In genomic region chr1:95339377-95339776, GRCh38 we compare ENCODE assay signal across 1 cellular context.
TF ChIP-seq lines count a peak whose summit lies in the region.

No MANE protein-coding gene starts in this region.

TF ChIP-seq in GM23338, 12 proteins besides CTCF, POLR2A, EP300 and RAD21:
- no peak for TF ChIP-seq CREB1 (CRISPR knock-in tag; IDR thresholded peaks at IDR 0.05; ENCODE audit: low read depth)
- TF ChIP-seq, protein P1, sequence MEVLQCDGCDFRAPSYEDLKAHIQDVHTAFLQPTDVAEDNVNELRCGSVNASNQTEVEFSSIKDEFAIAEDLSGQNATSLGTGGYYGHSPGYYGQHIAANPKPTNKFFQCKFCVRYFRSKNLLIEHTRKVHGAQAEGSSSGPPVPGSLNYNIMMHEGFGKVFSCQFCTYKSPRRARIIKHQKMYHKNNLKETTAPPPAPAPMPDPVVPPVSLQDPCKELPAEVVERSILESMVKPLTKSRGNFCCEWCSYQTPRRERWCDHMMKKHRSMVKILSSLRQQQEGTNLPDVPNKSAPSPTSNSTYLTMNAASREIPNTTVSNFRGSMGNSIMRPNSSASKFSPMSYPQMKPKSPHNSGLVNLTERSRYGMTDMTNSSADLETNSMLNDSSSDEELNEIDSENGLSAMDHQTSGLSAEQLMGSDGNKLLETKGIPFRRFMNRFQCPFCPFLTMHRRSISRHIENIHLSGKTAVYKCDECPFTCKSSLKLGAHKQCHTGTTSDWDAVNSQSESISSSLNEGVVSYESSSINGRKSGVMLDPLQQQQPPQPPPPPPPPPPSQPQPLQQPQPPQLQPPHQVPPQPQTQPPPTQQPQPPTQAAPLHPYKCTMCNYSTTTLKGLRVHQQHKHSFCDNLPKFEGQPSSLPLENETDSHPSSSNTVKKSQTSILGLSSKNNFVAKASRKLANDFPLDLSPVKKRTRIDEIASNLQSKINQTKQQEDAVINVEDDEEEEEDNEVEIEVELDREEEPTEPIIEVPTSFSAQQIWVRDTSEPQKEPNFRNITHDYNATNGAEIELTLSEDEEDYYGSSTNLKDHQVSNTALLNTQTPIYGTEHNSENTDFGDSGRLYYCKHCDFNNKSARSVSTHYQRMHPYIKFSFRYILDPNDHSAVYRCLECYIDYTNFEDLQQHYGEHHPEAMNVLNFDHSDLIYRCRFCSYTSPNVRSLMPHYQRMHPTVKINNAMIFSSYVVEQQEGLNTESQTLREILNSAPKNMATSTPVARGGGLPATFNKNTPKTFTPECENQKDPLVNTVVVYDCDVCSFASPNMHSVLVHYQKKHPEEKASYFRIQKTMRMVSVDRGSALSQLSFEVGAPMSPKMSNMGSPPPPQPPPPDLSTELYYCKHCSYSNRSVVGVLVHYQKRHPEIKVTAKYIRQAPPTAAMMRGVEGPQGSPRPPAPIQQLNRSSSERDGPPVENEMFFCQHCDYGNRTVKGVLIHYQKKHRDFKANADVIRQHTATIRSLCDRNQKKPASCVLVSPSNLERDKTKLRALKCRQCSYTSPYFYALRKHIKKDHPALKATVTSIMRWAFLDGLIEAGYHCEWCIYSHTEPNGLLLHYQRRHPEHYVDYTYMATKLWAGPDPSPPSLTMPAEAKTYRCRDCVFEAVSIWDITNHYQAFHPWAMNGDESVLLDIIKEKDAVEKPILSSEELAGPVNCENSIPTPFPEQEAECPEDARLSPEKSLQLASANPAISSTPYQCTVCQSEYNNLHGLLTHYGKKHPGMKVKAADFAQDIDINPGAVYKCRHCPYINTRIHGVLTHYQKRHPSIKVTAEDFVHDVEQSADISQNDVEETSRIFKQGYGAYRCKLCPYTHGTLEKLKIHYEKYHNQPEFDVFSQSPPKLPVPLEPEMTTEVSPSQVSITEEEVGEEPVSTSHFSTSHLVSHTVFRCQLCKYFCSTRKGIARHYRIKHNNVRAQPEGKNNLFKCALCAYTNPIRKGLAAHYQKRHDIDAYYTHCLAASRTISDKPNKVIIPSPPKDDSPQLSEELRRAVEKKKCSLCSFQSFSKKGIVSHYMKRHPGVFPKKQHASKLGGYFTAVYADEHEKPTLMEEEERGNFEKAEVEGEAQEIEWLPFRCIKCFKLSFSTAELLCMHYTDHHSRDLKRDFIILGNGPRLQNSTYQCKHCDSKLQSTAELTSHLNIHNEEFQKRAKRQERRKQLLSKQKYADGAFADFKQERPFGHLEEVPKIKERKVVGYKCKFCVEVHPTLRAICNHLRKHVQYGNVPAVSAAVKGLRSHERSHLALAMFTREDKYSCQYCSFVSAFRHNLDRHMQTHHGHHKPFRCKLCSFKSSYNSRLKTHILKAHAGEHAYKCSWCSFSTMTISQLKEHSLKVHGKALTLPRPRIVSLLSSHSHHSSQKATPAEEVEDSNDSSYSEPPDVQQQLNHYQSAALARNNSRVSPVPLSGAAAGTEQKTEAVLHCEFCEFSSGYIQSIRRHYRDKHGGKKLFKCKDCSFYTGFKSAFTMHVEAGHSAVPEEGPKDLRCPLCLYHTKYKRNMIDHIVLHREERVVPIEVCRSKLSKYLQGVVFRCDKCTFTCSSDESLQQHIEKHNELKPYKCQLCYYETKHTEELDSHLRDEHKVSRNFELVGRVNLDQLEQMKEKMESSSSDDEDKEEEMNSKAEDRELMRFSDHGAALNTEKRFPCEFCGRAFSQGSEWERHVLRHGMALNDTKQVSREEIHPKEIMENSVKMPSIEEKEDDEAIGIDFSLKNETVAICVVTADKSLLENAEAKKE (CRISPR knock-in tag; IDR thresholded peaks at IDR 0.05), result no peak
- no peak for TF ChIP-seq POLR2AphosphoS5 (IDR thresholded peaks at IDR 0.05; ENCODE audit: low read depth)
- TF ChIP-seq ZNF331 (CRISPR knock-in tag; IDR thresholded peaks at IDR 0.05; ENCODE audit: low read depth), result no peak
- TF ChIP-seq NANOG (IDR thresholded peaks at IDR 0.05; ENCODE audit: borderline replicate concordance), result no peak
- TF ChIP-seq ETS1 (IDR thresholded peaks at IDR 0.05), result no peak
- TF ChIP-seq, protein P2, sequence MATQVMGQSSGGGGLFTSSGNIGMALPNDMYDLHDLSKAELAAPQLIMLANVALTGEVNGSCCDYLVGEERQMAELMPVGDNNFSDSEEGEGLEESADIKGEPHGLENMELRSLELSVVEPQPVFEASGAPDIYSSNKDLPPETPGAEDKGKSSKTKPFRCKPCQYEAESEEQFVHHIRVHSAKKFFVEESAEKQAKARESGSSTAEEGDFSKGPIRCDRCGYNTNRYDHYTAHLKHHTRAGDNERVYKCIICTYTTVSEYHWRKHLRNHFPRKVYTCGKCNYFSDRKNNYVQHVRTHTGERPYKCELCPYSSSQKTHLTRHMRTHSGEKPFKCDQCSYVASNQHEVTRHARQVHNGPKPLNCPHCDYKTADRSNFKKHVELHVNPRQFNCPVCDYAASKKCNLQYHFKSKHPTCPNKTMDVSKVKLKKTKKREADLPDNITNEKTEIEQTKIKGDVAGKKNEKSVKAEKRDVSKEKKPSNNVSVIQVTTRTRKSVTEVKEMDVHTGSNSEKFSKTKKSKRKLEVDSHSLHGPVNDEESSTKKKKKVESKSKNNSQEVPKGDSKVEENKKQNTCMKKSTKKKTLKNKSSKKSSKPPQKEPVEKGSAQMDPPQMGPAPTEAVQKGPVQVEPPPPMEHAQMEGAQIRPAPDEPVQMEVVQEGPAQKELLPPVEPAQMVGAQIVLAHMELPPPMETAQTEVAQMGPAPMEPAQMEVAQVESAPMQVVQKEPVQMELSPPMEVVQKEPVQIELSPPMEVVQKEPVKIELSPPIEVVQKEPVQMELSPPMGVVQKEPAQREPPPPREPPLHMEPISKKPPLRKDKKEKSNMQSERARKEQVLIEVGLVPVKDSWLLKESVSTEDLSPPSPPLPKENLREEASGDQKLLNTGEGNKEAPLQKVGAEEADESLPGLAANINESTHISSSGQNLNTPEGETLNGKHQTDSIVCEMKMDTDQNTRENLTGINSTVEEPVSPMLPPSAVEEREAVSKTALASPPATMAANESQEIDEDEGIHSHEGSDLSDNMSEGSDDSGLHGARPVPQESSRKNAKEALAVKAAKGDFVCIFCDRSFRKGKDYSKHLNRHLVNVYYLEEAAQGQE (IDR thresholded peaks at IDR 0.05; ENCODE audit: unreplicated experiment), result no peak
- no peak for TF ChIP-seq JUNB (IDR thresholded peaks at IDR 0.05; ENCODE audit: unreplicated experiment)
- no peak for TF ChIP-seq EZH2phosphoT487 (IDR thresholded peaks at IDR 0.05; ENCODE audit: unreplicated experiment)
- TF ChIP-seq ZNF114 (CRISPR knock-in tag; IDR thresholded peaks at IDR 0.05), result no peak
- TF ChIP-seq STAT1 (IDR thresholded peaks at IDR 0.05; ENCODE audit: unreplicated experiment), result no peak
- no peak for TF ChIP-seq EZH2 (IDR thresholded peaks at IDR 0.05; ENCODE audit: low read depth, unreplicated experiment)
